14 cellular contexts compared by ENCODE assay signal in the genomic region with DNA sequence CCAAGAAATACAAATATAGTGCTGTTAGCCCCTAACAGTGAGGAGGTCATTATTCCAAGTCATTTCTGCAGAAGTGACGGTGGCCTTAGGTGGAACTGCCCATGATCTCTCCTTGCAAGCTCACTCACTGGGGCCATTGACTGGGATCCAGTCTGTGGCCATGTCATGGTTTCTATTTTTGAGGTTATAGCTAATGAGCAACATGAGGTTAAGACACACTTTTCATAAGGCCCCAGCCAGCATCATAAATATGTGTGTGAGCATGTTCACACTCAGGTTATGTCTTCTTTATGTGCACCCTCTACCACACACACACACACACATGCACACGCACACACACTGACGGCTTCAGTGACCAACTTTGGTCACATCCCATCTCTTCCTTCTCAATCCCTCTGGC. TPM values are rescaled to one million over a fixed set of nuclear protein-coding genes. Genes with fewer than 3 reads are reported as not detected.
DNase-seq lines count a peak whose midpoint lies in the region; ATAC-seq and FAIRE-seq lines count a peak whose summit lies in the region.
"Had no signal": no experiment of that assay in that cellular context is flagged by ENCODE, and none has a peak within 500 bp of the region (broad histone marks: within the 10 kb centered on the region; RNA-seq: fewer than 3 reads in every experiment).

No MANE protein-coding gene starts in this region.

- no peak for FAIRE-seq in RCC 7860 (lab: Jason Lieb, UNC)
- FAIRE-seq: frontal cortex, small intestine had no signal

- ATAC-seq in activated T-cell treated with anti-CD3 and anti-CD28 coated beads, Interleukin-2, amount 50 U/mL, for 72 hours (replicated peaks in 1 of 2): peak in 1 of 2 donors; percentile 22
- peak; percentile 11 for ATAC-seq in HG03460 (IDR thresholded peaks at IDR 0.05; ENCODE audit: unreplicated experiment)
- ATAC-seq in activated T-helper 17 cell treated with anti-CD3 and anti-CD28 coated beads, Interleukin-2, amount 50 U/mL, for 72 hours (replicated peaks): peak; percentile 28
- peak; percentile 11 for ATAC-seq in stimulated activated naive CD8-positive, alpha-beta T cell treated with anti-CD3 and anti-CD28 coated beads, Interleukin-15, amount 100 ng/mL, for 72 hours
- ATAC-seq in HG03432 (IDR thresholded peaks at IDR 0.05; ENCODE audit: unreplicated experiment): no peak
- no peak for ATAC-seq in GM19324 (IDR thresholded peaks at IDR 0.05; ENCODE audit: low FRiP score, unreplicated experiment)

- DNase-seq in activated T-cell treated with anti-CD3 and anti-CD28 coated beads, Interleukin-2, amount 50 U/mL, for 72 hours: no peak
- DNase-seq in activated T-cell treated with anti-CD3 and anti-CD28 coated beads for 4 hours: no peak
- no peak for DNase-seq in stimulated activated naive CD8-positive, alpha-beta T cell treated with anti-CD3 and anti-CD28 coated beads, Interleukin-15, amount 100 ng/mL, for 72 hours
- DNase-seq in RCC 7860 (ENCODE audit: low spot score): no peak
- DNase-seq: AML-193, amniotic stem cell, NCI-H345 had no signal

- H3K36me3 Mint-ChIP-seq in activated T-cell treated with anti-CD3 and anti-CD28 coated beads, Interleukin-2, amount 50 U/mL, for 72 hours (ENCODE audit: insufficient read depth in 2 of 2): peaks cover 0 to 1% of the 10 kb centered on the region in 2 donors
- H3K36me3 Mint-ChIP-seq in activated T-helper 17 cell treated with anti-CD3 and anti-CD28 coated beads, Interleukin-2, amount 50 U/mL, for 72 hours (ENCODE audit: low read depth): no peaks in the 10 kb centered on the region
- H3K36me3 Mint-ChIP-seq: neural progenitor cell had no signal

- H3K4me3 Mint-ChIP-seq in activated T-cell treated with anti-CD3 and anti-CD28 coated beads, Interleukin-2, amount 50 U/mL, for 72 hours: peak overlapping the region; percentile 75 to 86
- H3K4me3 Mint-ChIP-seq in activated T-helper 17 cell treated with anti-CD3 and anti-CD28 coated beads, Interleukin-2, amount 50 U/mL, for 72 hours: peak overlapping the region; percentile 73
- peak overlapping the region; percentile 62 to 76 for H3K4me3 Mint-ChIP-seq in stimulated activated naive CD8-positive, alpha-beta T cell treated with anti-CD3 and anti-CD28 coated beads, Interleukin-15, amount 100 ng/mL, for 72 hours
- H3K4me3 Mint-ChIP-seq: neural progenitor cell had no signal

- peaks cover 68% of the 10 kb centered on the region for H3K4me1 Mint-ChIP-seq in activated T-cell treated with anti-CD3 and anti-CD28 coated beads, Interleukin-2, amount 50 U/mL, for 72 hours (ENCODE audit: low read depth)
- peaks cover 15% of the 10 kb centered on the region for H3K4me1 Mint-ChIP-seq in activated T-helper 17 cell treated with anti-CD3 and anti-CD28 coated beads, Interleukin-2, amount 50 U/mL, for 72 hours
- peaks cover 63% of the 10 kb centered on the region for H3K4me1 Mint-ChIP-seq in stimulated activated naive CD8-positive, alpha-beta T cell treated with anti-CD3 and anti-CD28 coated beads, Interleukin-15, amount 100 ng/mL, for 72 hours

- peak overlapping the region; percentile 27 for H3K27ac Mint-ChIP-seq in activated T-cell treated with anti-CD3 and anti-CD28 coated beads, Interleukin-2, amount 50 U/mL, for 72 hours
- peak overlapping the region; percentile 66 for H3K27ac Mint-ChIP-seq in activated T-helper 17 cell treated with anti-CD3 and anti-CD28 coated beads, Interleukin-2, amount 50 U/mL, for 72 hours
- H3K27ac Mint-ChIP-seq in stimulated activated naive CD8-positive, alpha-beta T cell treated with anti-CD3 and anti-CD28 coated beads, Interleukin-15, amount 100 ng/mL, for 72 hours: peak overlapping the region; percentile 32 to 65
- H3K27ac Mint-ChIP-seq: neural progenitor cell had no signal

- H3K27me3 Mint-ChIP-seq in activated T-cell treated with anti-CD3 and anti-CD28 coated beads, Interleukin-2, amount 50 U/mL, for 72 hours (ENCODE audit: low read depth): peaks cover 36% of the 10 kb centered on the region
- peaks cover 31% of the 10 kb centered on the region for H3K27me3 Mint-ChIP-seq in activated T-helper 17 cell treated with anti-CD3 and anti-CD28 coated beads, Interleukin-2, amount 50 U/mL, for 72 hours
- peaks cover 21% of the 10 kb centered on the region for H3K27me3 Mint-ChIP-seq in stimulated activated naive CD8-positive, alpha-beta T cell treated with anti-CD3 and anti-CD28 coated beads, Interleukin-15, amount 100 ng/mL, for 72 hours

- H3K9me3 Mint-ChIP-seq in activated T-cell treated with anti-CD3 and anti-CD28 coated beads, Interleukin-2, amount 50 U/mL, for 72 hours: peaks cover 0 to 2% of the 10 kb centered on the region in 2 donors
- H3K9me3 Mint-ChIP-seq in activated T-helper 17 cell treated with anti-CD3 and anti-CD28 coated beads, Interleukin-2, amount 50 U/mL, for 72 hours: no peaks in the 10 kb centered on the region
- H3K9me3 Mint-ChIP-seq in stimulated activated naive CD8-positive, alpha-beta T cell treated with anti-CD3 and anti-CD28 coated beads, Interleukin-15, amount 100 ng/mL, for 72 hours: peaks cover 6 to 12% of the 10 kb centered on the region in 2 donors

RNA-seq across cellular contexts. Expression of a gene that starts 0.5 kb away (rescaled TPM):
- total RNA-seq in activated T-cell treated with anti-CD3 and anti-CD28 coated beads, Interleukin-2, amount 50 U/mL, for 72 hours: 1 to 10 TPM in 1 of 2 donors, under 1 TPM in 1; 0.39 to 2.6 TPM
- under 1 TPM; 0.32 to 0.42 TPM for total RNA-seq in activated T-helper 17 cell treated with anti-CD3 and anti-CD28 coated beads, Interleukin-2, amount 50 U/mL, for 72 hours

Comparison
In these comparisons a context has a peak if more than half of its experiments do, and no peak if none do; other contexts are left out.
1. ATAC-seq: peak in HG03460 (single experiment), activated T-helper 17 cell treated with anti-CD3 and anti-CD28 coated beads, Interleukin-2, amount 50 U/mL, for 72 hours (single experiment) and stimulated activated naive CD8-positive, alpha-beta T cell treated with anti-CD3 and anti-CD28 coated beads, Interleukin-15, amount 100 ng/mL, for 72 hours (single experiment); none in HG03432 (single experiment) and GM19324 (single experiment).
2. Peak in every context shown above with its lines, with median percentiles within 50 percentile points of each other: H3K27ac Mint-ChIP-seq and H3K4me3 Mint-ChIP-seq.